ENCODE assay signal across 8 cellular contexts in the genomic region with DNA sequence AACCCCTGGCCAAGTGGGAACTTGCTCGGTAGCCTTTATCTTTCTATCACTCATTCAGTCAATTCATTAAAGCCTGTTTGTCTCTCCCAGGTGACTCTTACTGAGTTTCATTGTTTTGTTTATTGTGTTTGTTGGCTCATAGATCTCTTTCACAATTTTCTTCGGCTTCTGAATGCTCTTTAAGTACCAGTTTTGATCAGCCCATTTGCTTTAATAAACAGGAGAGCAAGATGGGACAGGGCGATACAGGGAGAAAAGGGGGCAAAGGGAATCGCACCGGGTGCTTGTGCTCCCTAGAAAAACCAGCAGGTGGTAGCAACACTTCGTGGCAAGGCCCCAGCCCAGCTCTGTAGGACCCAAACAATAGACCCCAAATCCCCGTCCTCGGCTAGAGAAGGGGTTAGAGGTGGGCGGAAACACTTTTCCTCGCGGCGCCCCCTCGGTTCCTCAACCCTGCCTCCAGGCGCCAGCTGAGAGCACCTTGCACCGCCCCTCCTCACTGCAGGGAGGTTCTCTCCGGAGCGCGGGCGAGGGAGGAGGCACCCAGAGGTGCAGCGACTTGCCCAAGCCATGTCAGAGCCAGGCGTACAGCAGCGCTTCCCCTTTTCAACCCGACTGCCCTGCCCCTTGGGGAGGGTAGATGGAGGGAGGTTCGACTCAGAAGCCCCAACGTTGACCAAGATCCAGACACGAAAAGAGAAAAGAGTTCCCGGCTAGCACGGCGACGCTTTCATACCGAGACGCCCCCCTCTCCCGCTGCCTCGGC. TPM values are rescaled to one million over a fixed set of nuclear protein-coding genes. Genes with fewer than 3 reads are reported as not detected.
DNase-seq lines count a peak whose midpoint lies in the region; ATAC-seq and TF ChIP-seq lines count a peak whose summit lies in the region.

No MANE protein-coding gene starts in this region.

- H3K9me3 ChIP-seq in SJSA1 (replicated peaks): no peaks in the 10 kb centered on the region
- H3K9me3 ChIP-seq in ovary: no peaks in the 10 kb centered on the region

- intact Hi-C loops in head of caudate nucleus (cut with DNase I): loop anchor here (10.0 kb wide), 2 partner anchors 151 to 361 kb away; no protein-coding TSS in a partner anchor
- intact Hi-C loops in ovary (cut with DNase I): loop anchor here in 3 of 4 donors (5.0 to 10.0 kb wide), 2 partner anchors 148 to 151 kb away; no protein-coding TSS in a partner anchor

- no peak overlapping the region for H3K27ac ChIP-seq in SJSA1
- H3K27ac ChIP-seq in ovary: peak overlapping the region; percentile 60 to 87

- ATAC-seq in GM21390 (IDR thresholded peaks at IDR 0.05; ENCODE audit: unreplicated experiment): peak; percentile 87

- no peaks in the 10 kb centered on the region for H3K9me3 Mint-ChIP-seq in type B pancreatic cell

- H3K4me1 ChIP-seq in SJSA1 (replicated peaks): peaks cover 7% of the 10 kb centered on the region
- H3K4me1 ChIP-seq in ovary (ENCODE audit: insufficient read depth): peaks cover 1% of the 10 kb centered on the region

- peaks cover 32% of the 10 kb centered on the region for H3K27me3 ChIP-seq in SJSA1 (replicated peaks)
- H3K27me3 ChIP-seq in ovary: no peaks in the 10 kb centered on the region

- no peak for TF ChIP-seq EP300 in ovary (IDR thresholded peaks at IDR 0.05)

- no peak for TF ChIP-seq POLR2A in ovary (IDR thresholded peaks at IDR 0.05)

- no peaks in the 10 kb centered on the region for H3K36me3 ChIP-seq in SJSA1
- no peaks in the 10 kb centered on the region for H3K36me3 ChIP-seq in ovary

- DNase-seq in DMS79 treated with DMSO at 0.1 percent for 48 hours (lab: John Stamatoyannopoulos, UW): peak; percentile 63
- DNase-seq in HT1080 (ENCODE audit: low read depth): peak; percentile 69
- peak in 1 of 2 experiments; percentile 71 for DNase-seq in SJSA1 (ENCODE audit: low read depth in 1 of 2, low spot score in 2 of 2)
- peak; percentile 72 for DNase-seq in activated naive CD4-positive, alpha-beta T cell treated with anti-CD3 and anti-CD28 coated beads, Interleukin-2, amount 50 U/mL, for 16 hours
- DNase-seq in head of caudate nucleus: peak; percentile 60 to 88 (median 73)
- DNase-seq in ovary: peak; percentile 53 to 73 (median 65)
- no peak for DNase-seq in type B pancreatic cell (ENCODE audit: extremely low spot score, unreplicated experiment)

- peaks cover 3% of the 10 kb centered on the region for H3K4me1 Mint-ChIP-seq in type B pancreatic cell (ENCODE audit: unreplicated experiment)

- H3K4me3 ChIP-seq in SJSA1: peak overlapping the region; percentile 57
- H3K4me3 ChIP-seq in ovary: peak overlapping the region; percentile 89

- no peaks in the 10 kb centered on the region for H3K36me3 Mint-ChIP-seq in type B pancreatic cell

- peaks cover 42% of the 10 kb centered on the region for H3K27me3 Mint-ChIP-seq in type B pancreatic cell

- peak overlapping the region; percentile 94 for H3K4me3 Mint-ChIP-seq in type B pancreatic cell

- TF ChIP-seq CTCF in ovary (IDR thresholded peaks at IDR 0.05): peak; percentile 45 to 71 (median 62)
- peak; percentile 82 for TF ChIP-seq CTCF in type B pancreatic cell (conservative IDR thresholded peaks at IDR 0.05)

- 0% methylated on average over 33 to 34 of the region's 34 CpGs for WGBS in ovary, 3 donors

- H3K27ac Mint-ChIP-seq in type B pancreatic cell: peak overlapping the region; percentile 74

RNA-seq across cellular contexts. Expression of gene EPHB6, which starts 1.0 kb away (rescaled TPM):
- total RNA-seq in HT1080 (2014; rRNA removed; shearing (Covaris generic)): 1.5 and 4.0 TPM in 2 replicates
- polyA plus RNA-seq in HT1080 (2015; cell fraction: cytosol; rRNA removed): 2.7 and 3.8 TPM in 2 replicates
- 8.2 and 11.4 TPM in 2 replicates for polyA plus RNA-seq in HT1080 (2015; cell fraction: nucleus; rRNA removed)
- 0.82 TPM in 1 of 2 replicates, not detected in the other for total RNA-seq in SJSA1 (2014; rRNA removed; shearing (Covaris generic))
- 10 to 100 TPM; 17.9 to 41.1 (median 31.9) TPM for total RNA-seq in ovary
- polyA plus RNA-seq in ovary: 10 to 100 TPM; 10.7 to 14.1 TPM
- total RNA-seq in type B pancreatic cell (ENCODE audit: low replicate concordance): 8.4 and 8.8 TPM in 2 replicates

RNA-seq across cellular contexts. Expression of gene TRPV6, which starts 31.6 kb away (rescaled TPM):
- total RNA-seq in HT1080 (2014; rRNA removed; shearing (Covaris generic)): not detected in 2 replicates
- not detected in 2 replicates for polyA plus RNA-seq in HT1080 (2015; cell fraction: cytosol; rRNA removed)
- polyA plus RNA-seq in HT1080 (2015; cell fraction: nucleus; rRNA removed): not detected in 2 replicates
- under 0.01 TPM in 1 of 2 replicates, not detected in the other for total RNA-seq in SJSA1 (2014; rRNA removed; shearing (Covaris generic))
- total RNA-seq in ovary: 1 to 10 TPM in 2 of 7 donors, under 1 TPM in 1, not detected in 4; 0.51 to 9.7 (median 1.5) TPM
- polyA plus RNA-seq in ovary: under 1 TPM; 0.03 to 0.19 TPM
- total RNA-seq in type B pancreatic cell (ENCODE audit: low replicate concordance): 5.4 and 8.1 TPM in 2 replicates
